ENCODE assay signal across 29 cellular contexts in genomic region chr3:108008106-108008505, GRCh38.
A peak's percentile ranks its signal among the peaks of the same experiment; 100 is the strongest.
DNase-seq lines count a peak whose midpoint lies in the region; ATAC-seq and TF ChIP-seq lines count a peak whose summit lies in the region.
"Had no signal": no experiment of that assay in that cellular context is flagged by ENCODE, and none has a peak within 500 bp of the region (broad histone marks: within the 10 kb centered on the region; RNA-seq: fewer than 3 reads in every experiment).

No MANE protein-coding gene starts in this region.

- no peak overlapping the region for H2BK120ac ChIP-seq in trophoblast cell (ENCODE audit: insufficient read depth, low read length, poor library complexity)

- no peak overlapping the region for H3K4me3 ChIP-seq in Karpas-422 (ENCODE audit: low read length)
- no peak overlapping the region for H3K4me3 ChIP-seq in trophoblast cell (ENCODE audit: low read depth, low read length)
- H3K4me3 ChIP-seq: BLaER1, HAP-1, K562, SJSA1 had no signal

- H3K79me2 ChIP-seq in Karpas-422 (ENCODE audit: low read length) (no peaks in the 10 kb centered on the region), trophoblast cell (ENCODE audit: control insufficient read depth, insufficient read depth, low read length, poor library complexity) (no peaks in the 10 kb centered on the region)

- no peaks in the 10 kb centered on the region for H3K9me2 ChIP-seq in Karpas-422 (replicated peaks; ENCODE audit: insufficient read depth, low read length)

- H2BK12ac ChIP-seq in trophoblast cell (ENCODE audit: low read length) = peak overlapping the region; percentile 28

- H2AK5ac ChIP-seq in trophoblast cell (ENCODE audit: low read length) = no peak overlapping the region

- WGBS in trophoblast cell (ENCODE audit: extremely low coverage, insufficient coverage, insufficient read length) = no CpG with 5 or more reads among the region's 2 CpGs

- H4K12ac ChIP-seq in trophoblast cell (ENCODE audit: low read depth, low read length) = no peak overlapping the region

- H3K27ac ChIP-seq in Karpas-422 (ENCODE audit: low read length) = peak overlapping the region; percentile 38
- H3K27ac ChIP-seq in trophoblast cell (ENCODE audit: low read depth, low read length) = no peak overlapping the region
- H3K27ac ChIP-seq: 22Rv1, BLaER1 had no signal

- H4K8ac ChIP-seq in trophoblast cell (ENCODE audit: low read depth, low read length) = no peak overlapping the region

- H3K36me3 ChIP-seq in Karpas-422 (ENCODE audit: insufficient read depth, low read length) (no peaks in the 10 kb centered on the region), trophoblast cell (ENCODE audit: control insufficient read depth in 1 of 2, insufficient read depth in 2 of 2, low read length in 2 of 2) (no peaks in the 10 kb centered on the region)
- H3K36me3 ChIP-seq: BLaER1, HAP-1, SJSA1 had no signal

- H2BK5ac ChIP-seq in trophoblast cell (ENCODE audit: low read depth, low read length, poor library complexity) = peak overlapping the region; percentile 29

- H3K27me3 ChIP-seq in Karpas-422 (ENCODE audit: low read length) = no peaks in the 10 kb centered on the region
- H3K27me3 ChIP-seq in trophoblast cell (ENCODE audit: insufficient read depth, low read length) = no peaks in the 10 kb centered on the region
- H3K27me3 ChIP-seq: BLaER1, SJSA1 had no signal

- no peak overlapping the region for H2AFZ ChIP-seq in Karpas-422 (ENCODE audit: low read length)
- H2AFZ ChIP-seq in trophoblast cell (ENCODE audit: insufficient read depth, low read length, poor library complexity) = no peak overlapping the region

- H4K91ac ChIP-seq in trophoblast cell (ENCODE audit: low read depth, low read length) = no peak overlapping the region

- H3K18ac ChIP-seq in trophoblast cell (ENCODE audit: low read length) = no peak overlapping the region

- H3K4me2 ChIP-seq in Karpas-422 (ENCODE audit: low read depth, low read length, poor library complexity, severe bottlenecking) = peak overlapping the region; percentile 69
- no peak overlapping the region for H3K4me2 ChIP-seq in trophoblast cell (ENCODE audit: low read length)

- H3K9me3 Mint-ChIP-seq in endothelial cell (ENCODE audit: unreplicated experiment) = no peaks in the 10 kb centered on the region
- H3K9me3 Mint-ChIP-seq in naive thymus-derived CD8-positive, alpha-beta T cell = no peaks in the 10 kb centered on the region
- H3K9me3 Mint-ChIP-seq in T-helper 2 cell treated with Interferon-gamma antibody and Interleukin-4, amounts not matched to agents 5 μg/mL and 100 μg/mL, for 36 hours = no peaks in the 10 kb centered on the region
- H3K9me3 Mint-ChIP-seq: HFFc6 had no signal

- peaks cover 77% of the 10 kb centered on the region for H3K4me1 ChIP-seq in Karpas-422 (ENCODE audit: low read length)
- peaks cover 8 to 12% of the 10 kb centered on the region in 2 experiments for H3K4me1 ChIP-seq in trophoblast cell (ENCODE audit: control insufficient read depth in 1 of 2, insufficient read depth in 2 of 2, low read length in 2 of 2)
- H3K4me1 ChIP-seq: HAP-1 had no signal

- DNase-seq in AG08395 (ENCODE audit: low spot score) (peak; percentile 74), Karpas-422 (no peak), fibroblast of gingiva (ENCODE audit: low read depth) (peak; percentile 15), trophoblast cell (no peak), endothelial cell (ENCODE audit: low spot score) (no peak), NCI-H2227 treated with DMSO at 0.1 percent for 48 hours (lab: John Stamatoyannopoulos, UW) (no peak)
- no peak for DNase-seq in naive thymus-derived CD8-positive, alpha-beta T cell
- DNase-seq in T-helper 2 cell treated with Interferon-gamma antibody and Interleukin-4, amounts not matched to agents 5 μg/mL and 100 μg/mL, for 36 hours (ENCODE audit: low spot score) = no peak
- DNase-seq: CD4-positive, CD25-positive, alpha-beta regulatory T cell; DMS153; DND-41; GOT3; HFFc6; NCI-H1105 treated with DMSO at 0.1 percent for 48 hours; NCI-H146; NCI-H2029; NCI-H446 treated with DMSO at 0.1 percent for 48 hours; NCI-H526; NCI-H82; NK-92 treated with Interleukin-12 subunit alpha and Interleukin-12 subunit beta, amount 100 ng/mL, for 24 hours; PC-3; Right ventricle myocardium superior; RPMI8226 had no signal

- no peak for TF ChIP-seq CTCF in endothelial cell (IDR thresholded peaks at IDR 0.05; ENCODE audit: unreplicated experiment)

- no peak overlapping the region for H3K4ac ChIP-seq in trophoblast cell (ENCODE audit: low read depth, low read length)

- H3K27ac Mint-ChIP-seq in endothelial cell (ENCODE audit: unreplicated experiment) = no peak overlapping the region
- no peak overlapping the region for H3K27ac Mint-ChIP-seq in naive thymus-derived CD8-positive, alpha-beta T cell
- H3K27ac Mint-ChIP-seq in T-helper 2 cell treated with Interferon-gamma antibody and Interleukin-4, amounts not matched to agents 5 μg/mL and 100 μg/mL, for 36 hours = no peak overlapping the region
- H3K27ac Mint-ChIP-seq: CD4-positive, CD25-positive, alpha-beta regulatory T cell; HFFc6 had no signal

- no peaks in the 10 kb centered on the region for H4K20me1 ChIP-seq in Karpas-422 (ENCODE audit: insufficient read depth, low read depth, low read length)
- H4K20me1 ChIP-seq: BLaER1 had no signal

- peaks cover 16% of the 10 kb centered on the region for H3K79me1 ChIP-seq in trophoblast cell (ENCODE audit: low read length)

- POLR2A ChIA-PET in naive thymus-derived CD8-positive, alpha-beta T cell (lab: Charles Lee) = no interaction called here

- H3K4me3 Mint-ChIP-seq in endothelial cell (ENCODE audit: unreplicated experiment) = no peak overlapping the region
- no peak overlapping the region for H3K4me3 Mint-ChIP-seq in naive thymus-derived CD8-positive, alpha-beta T cell
- no peak overlapping the region for H3K4me3 Mint-ChIP-seq in T-helper 2 cell treated with Interferon-gamma antibody and Interleukin-4, amounts not matched to agents 5 μg/mL and 100 μg/mL, for 36 hours
- H3K4me3 Mint-ChIP-seq: CD4-positive, CD25-positive, alpha-beta regulatory T cell; HFFc6 had no signal

- no peak overlapping the region for H3K14ac ChIP-seq in trophoblast cell (ENCODE audit: low read length)

- H3K36me3 Mint-ChIP-seq in endothelial cell (ENCODE audit: low read depth, unreplicated experiment) = no peaks in the 10 kb centered on the region
- peaks cover 0 to 5% (median 4%) of the 10 kb centered on the region in 3 donors for H3K36me3 Mint-ChIP-seq in naive thymus-derived CD8-positive, alpha-beta T cell
- H3K36me3 Mint-ChIP-seq in T-helper 2 cell treated with Interferon-gamma antibody and Interleukin-4, amounts not matched to agents 5 μg/mL and 100 μg/mL, for 36 hours (ENCODE audit: low read depth) = no peaks in the 10 kb centered on the region

- H3K4me1 Mint-ChIP-seq in endothelial cell (ENCODE audit: unreplicated experiment) = peaks cover 12% of the 10 kb centered on the region
- peaks cover 6 to 28% (median 12%) of the 10 kb centered on the region in 4 donors for H3K4me1 Mint-ChIP-seq in naive thymus-derived CD8-positive, alpha-beta T cell
- H3K4me1 Mint-ChIP-seq in T-helper 2 cell treated with Interferon-gamma antibody and Interleukin-4, amounts not matched to agents 5 μg/mL and 100 μg/mL, for 36 hours (ENCODE audit: low read depth) = peaks cover 4% of the 10 kb centered on the region

- no peaks in the 10 kb centered on the region for H3K9me3 ChIP-seq in Karpas-422 (ENCODE audit: low read length)
- H3K9me3 ChIP-seq in trophoblast cell (ENCODE audit: insufficient read depth, low read depth, low read length) = no peaks in the 10 kb centered on the region
- H3K9me3 ChIP-seq: BLaER1, HAP-1, SJSA1 had no signal

- no peaks in the 10 kb centered on the region for H3K27me3 Mint-ChIP-seq in endothelial cell (ENCODE audit: unreplicated experiment)
- H3K27me3 Mint-ChIP-seq in naive thymus-derived CD8-positive, alpha-beta T cell = peaks cover 0 to 12% (median 0%) of the 10 kb centered on the region in 5 donors
- H3K27me3 Mint-ChIP-seq in T-helper 2 cell treated with Interferon-gamma antibody and Interleukin-4, amounts not matched to agents 5 μg/mL and 100 μg/mL, for 36 hours (ENCODE audit: low read depth) = peaks cover 17% of the 10 kb centered on the region

- no peak overlapping the region for H3K23ac ChIP-seq in trophoblast cell (ENCODE audit: low read length)

- no peak overlapping the region for H3K9ac ChIP-seq in Karpas-422 (ENCODE audit: low read length)
- no peak overlapping the region for H3K9ac ChIP-seq in trophoblast cell (ENCODE audit: low read length)
- H3K9ac ChIP-seq: BLaER1 had no signal

- ATAC-seq in naive thymus-derived CD8-positive, alpha-beta T cell = no peak
- ATAC-seq: HepG2, K562, PC-3 had no signal

Comparison
In these comparisons a context has a peak if more than half of its experiments do, and no peak if none do; other contexts are left out.
1. DNase-seq: peak in AG08395 (single experiment) and fibroblast of gingiva (single experiment); none in Karpas-422 (single experiment), trophoblast cell (0 of 2), endothelial cell (single experiment), naive thymus-derived CD8-positive, alpha-beta T cell (0 of 10), NCI-H2227 treated with DMSO at 0.1 percent for 48 hours (single experiment) and T-helper 2 cell treated with Interferon-gamma antibody and Interleukin-4, amounts not matched to agents 5 μg/mL and 100 μg/mL, for 36 hours (single experiment).